ENCODE assay signal across 21 cellular contexts in genomic region chr10:127006453-127006852, GRCh38.
"Had no signal": no experiment of that assay in that cellular context is flagged by ENCODE, and none has a peak within 500 bp of the region (broad histone marks: within the 10 kb centered on the region; RNA-seq: fewer than 3 reads in every experiment).

No MANE protein-coding gene starts in this region.

- ATAC-seq: foreskin keratinocyte, gastroesophageal sphincter, heart left ventricle, left cardiac atrium, left lung, left ventricle myocardium superior had no signal

- H3K4me3 Mint-ChIP-seq: memory B cell had no signal

- H3K9me3 ChIP-seq: esophagus muscularis mucosa, gastroesophageal sphincter, heart left ventricle, left lung had no signal

- DNase-seq: dermis blood vessel endothelial cell; dorsolateral prefrontal cortex; effector CD4-positive, alpha-beta T cell; effector memory CD4-positive, alpha-beta T cell; erythroblast; foreskin keratinocyte; heart left ventricle; hypothalamus; left cardiac atrium; left lung; left ventricle myocardium superior; mammary epithelial cell; mesendoderm; midbrain had no signal

- H3K27me3 ChIP-seq: dorsolateral prefrontal cortex, esophagus muscularis mucosa, foreskin keratinocyte, gastroesophageal sphincter, heart left ventricle, hepatocyte, left lung had no signal

- H3K4me3 ChIP-seq: coronary artery, dorsolateral prefrontal cortex, esophagus muscularis mucosa, gastroesophageal sphincter, heart left ventricle, hepatocyte, left lung, lung had no signal

- H3K9me3 Mint-ChIP-seq: memory B cell had no signal

- H3K4me1 ChIP-seq: esophagus muscularis mucosa, foreskin keratinocyte, gastroesophageal sphincter, heart left ventricle, left lung had no signal

- H3K27ac Mint-ChIP-seq: memory B cell had no signal

- H3K36me3 Mint-ChIP-seq: memory B cell had no signal

- H3K27ac ChIP-seq: coronary artery, dorsolateral prefrontal cortex, epithelial cell of prostate, esophagus muscularis mucosa, foreskin keratinocyte, gastroesophageal sphincter, heart left ventricle, hepatocyte, left lung had no signal

- H3K27me3 Mint-ChIP-seq: memory B cell had no signal

- H3K4me1 Mint-ChIP-seq: memory B cell had no signal
